In genomic region chr9:22189471-22189870, GRCh38 we compare ENCODE assay signal across 34 cellular contexts.
DNase-seq lines count a peak whose midpoint lies in the region; ATAC-seq, FAIRE-seq and TF ChIP-seq lines count a peak whose summit lies in the region.
"Had no signal": no experiment of that assay in that cellular context is flagged by ENCODE, and none has a peak within 500 bp of the region (broad histone marks: within the 10 kb centered on the region; RNA-seq: fewer than 3 reads in every experiment).

No MANE protein-coding gene starts in this region.

- no peak overlapping the region for H3K27ac Mint-ChIP-seq in activated CD8-positive, alpha-beta T cell treated with anti-CD3 and anti-CD28 coated beads, Interleukin-2, amount 10 ng/mL, durations not matched to agents 7 days and 5 days
- H3K27ac Mint-ChIP-seq: B cell; CD14-positive monocyte; CD4-positive, alpha-beta T cell; CD4-positive, CD25-positive, alpha-beta regulatory T cell; CD8-positive, alpha-beta memory T cell; CD8-positive, alpha-beta T cell had no signal

- H2AFZ ChIP-seq in OCI-LY7 (ENCODE audit: low read length) = peak overlapping the region; percentile 34; the same call in 1 of the 2 replicates

- no peak for TF ChIP-seq RAD21 in A549 (conservative IDR thresholded peaks at IDR 0.05 in 1 of 2, IDR thresholded peaks at IDR 0.05 in 1 of 2)

- no peak for DNase-seq in A549 (ENCODE audit: low read depth in 1 of 2, low spot score in 1 of 2)
- DNase-seq in OCI-LY7 (ENCODE audit: low spot score) = no peak
- no peak for DNase-seq in HPDE6-E6E7 (ENCODE audit: extremely low spot score)
- DNase-seq in activated CD8-positive, alpha-beta T cell treated with anti-CD3 and anti-CD28 coated beads, Interleukin-2, amount 10 ng/mL, durations not matched to agents 7 days and 5 days = no peak
- DNase-seq: 8988T; ACHN; AML-193; BE2C; C1 segment of cervical spinal cord; Caco-2; Calu3; CD4-positive, alpha-beta memory T cell; CD4-positive, alpha-beta T cell; CD4-positive, CD25-positive, alpha-beta regulatory T cell; CD8-positive, alpha-beta memory T cell; CD8-positive, alpha-beta T cell; COR-L47; DMS 273 treated with DMSO at 0.1 percent for 48 hours; DMS153; DMS53; DMS79; DMS79 treated with DMSO at 0.1 percent for 48 hours; DND-41; EL had no signal

- H3K79me2 ChIP-seq in OCI-LY7 (ENCODE audit: insufficient read depth, low read depth, low read length) = no peaks in the 10 kb centered on the region

- intact Hi-C loops in OCI-LY7 (cut with micrococcal nuclease; ENCODE audit: unreplicated experiment) = no loop called here

- CTCF ChIA-PET in A549 (lab: Yijun Ruan, JAX) = interaction anchor here (0.9 kb wide), 1 partner anchor 50 kb away, joined by 3 read pairs; no protein-coding TSS in a partner anchor
- CTCF ChIA-PET in HEK293 (lab: Yijun Ruan, JAX) = interaction anchor here (0.6 to 1.5 kb wide), 2 partner anchors 14 to 1196 kb away, joined by 3 to 4 read pairs; no protein-coding TSS in a partner anchor
- CTCF ChIA-PET in OCI-LY7 (lab: Charles Lee; ENCODE audit: unreplicated experiment) = no interaction called here
- CTCF ChIA-PET in activated CD8-positive, alpha-beta T cell treated with anti-CD3 and anti-CD28 coated beads, Interleukin-2, amount 10 ng/mL, durations not matched to agents 7 days and 5 days (lab: Charles Lee) = no interaction called here

- no peaks in the 10 kb centered on the region for H3K9me3 Mint-ChIP-seq in activated CD8-positive, alpha-beta T cell treated with anti-CD3 and anti-CD28 coated beads, Interleukin-2, amount 10 ng/mL, durations not matched to agents 7 days and 5 days (ENCODE audit: insufficient read depth)
- H3K9me3 Mint-ChIP-seq: CD4-positive, alpha-beta T cell; CD8-positive, alpha-beta memory T cell; CD8-positive, alpha-beta T cell had no signal

- no peak overlapping the region for H3K4me2 ChIP-seq in A549
- no peak overlapping the region for H3K4me2 ChIP-seq in OCI-LY7 (ENCODE audit: low read length)
- H3K4me2 ChIP-seq: BLaER1 had no signal

- H3K36me3 ChIP-seq in HEK293 (ENCODE audit: control insufficient read depth in 2 of 2, insufficient read depth in 1 of 2, low read length in 2 of 2) (no peaks in the 10 kb centered on the region), OCI-LY7 (ENCODE audit: insufficient read depth, low read length) (no peaks in the 10 kb centered on the region)
- H3K36me3 ChIP-seq: BE2C; BLaER1; BLaER1 treated with 17β-estradiol and CSF1 and Interleukin-3, amounts not matched to agents 10 nM and 100 nM had no signal

- H4K20me1 ChIP-seq in OCI-LY7 (ENCODE audit: insufficient read depth, low read length) = no peaks in the 10 kb centered on the region
- H4K20me1 ChIP-seq: BLaER1; BLaER1 treated with 17β-estradiol and CSF1 and Interleukin-3, amounts not matched to agents 10 nM and 100 nM had no signal

- ATAC-seq in A549 (no peak), esophagus mucosa (no peak)
- ATAC-seq in activated CD8-positive, alpha-beta T cell treated with anti-CD3 and anti-CD28 coated beads, Interleukin-2, amount 10 ng/mL, durations not matched to agents 7 days and 5 days = no peak
- ATAC-seq: CD8-positive, alpha-beta T cell had no signal

- peaks cover 76% of the 10 kb centered on the region for H3K9me3 ChIP-seq in A549
- no peaks in the 10 kb centered on the region for H3K9me3 ChIP-seq in HEK293 (ENCODE audit: control insufficient read depth, insufficient read depth, low read depth, low read length)
- no peaks in the 10 kb centered on the region for H3K9me3 ChIP-seq in OCI-LY7 (ENCODE audit: low read length)
- H3K9me3 ChIP-seq: BE2C, BLaER1, Caco-2 had no signal

- H3K4me3 Mint-ChIP-seq in activated CD8-positive, alpha-beta T cell treated with anti-CD3 and anti-CD28 coated beads, Interleukin-2, amount 10 ng/mL, durations not matched to agents 7 days and 5 days = no peak overlapping the region
- H3K4me3 Mint-ChIP-seq: B cell; CD4-positive, alpha-beta memory T cell; CD4-positive, alpha-beta T cell; CD4-positive, CD25-positive, alpha-beta regulatory T cell; CD8-positive, alpha-beta memory T cell; CD8-positive, alpha-beta T cell had no signal

- 92% methylated on average over 2 of the region's 2 CpGs for WGBS in A549 (ENCODE audit: missing lambda C conversion rate)

- no peak for TF ChIP-seq EP300 in A549 (IDR thresholded peaks at IDR 0.05)

- H3K36me3 Mint-ChIP-seq in activated CD8-positive, alpha-beta T cell treated with anti-CD3 and anti-CD28 coated beads, Interleukin-2, amount 10 ng/mL, durations not matched to agents 7 days and 5 days (ENCODE audit: low read depth) = no peaks in the 10 kb centered on the region
- H3K36me3 Mint-ChIP-seq: CD14-positive monocyte; CD4-positive, alpha-beta memory T cell; CD4-positive, CD25-positive, alpha-beta regulatory T cell; CD8-positive, alpha-beta T cell had no signal

- H3K27me3 Mint-ChIP-seq in activated CD8-positive, alpha-beta T cell treated with anti-CD3 and anti-CD28 coated beads, Interleukin-2, amount 10 ng/mL, durations not matched to agents 7 days and 5 days (ENCODE audit: low read depth) = peaks cover 52% of the 10 kb centered on the region
- H3K27me3 Mint-ChIP-seq: B cell; CD4-positive, alpha-beta memory T cell; CD4-positive, alpha-beta T cell had no signal

- no peak for TF ChIP-seq POLR2A in A549 (IDR thresholded peaks at IDR 0.05; ENCODE audit: low read length)

- H3K4me3 ChIP-seq in A549 = no peak overlapping the region
- no peak overlapping the region for H3K4me3 ChIP-seq in HEK293 (ENCODE audit: low read depth, low read length)
- H3K4me3 ChIP-seq in OCI-LY7 (ENCODE audit: low read depth, low read length, poor library complexity, severe bottlenecking) = no peak overlapping the region
- H3K4me3 ChIP-seq: BLaER1; BLaER1 treated with 17β-estradiol and CSF1 and Interleukin-3, amounts not matched to agents 10 nM and 100 nM had no signal

- BruUV-seq in OCI-LY7 (replicated peaks; lab: Mats Ljungman, UMichigan) = no TSS peak

- no peak for TF ChIP-seq CTCF in A549 (IDR thresholded peaks at IDR 0.05)
- TF ChIP-seq CTCF in HEK293 (tag by site-specific recombination; IDR thresholded peaks at IDR 0.05) = no peak
- TF ChIP-seq CTCF in OCI-LY7 (conservative IDR thresholded peaks at IDR 0.05; ENCODE audit: low read length) = no peak

- H3K4me1 ChIP-seq in A549 = no peaks in the 10 kb centered on the region
- no peaks in the 10 kb centered on the region for H3K4me1 ChIP-seq in HEK293 (ENCODE audit: control insufficient read depth, insufficient read depth, low read length)
- peaks cover 9% of the 10 kb centered on the region for H3K4me1 ChIP-seq in OCI-LY7 (ENCODE audit: insufficient read depth, low read length, poor library complexity, severe bottlenecking)
- H3K4me1 ChIP-seq: BE2C, BLaER1, Caco-2 had no signal

- FAIRE-seq in A549 (lab: Jason Lieb, UNC) = no peak
- FAIRE-seq: A204.1, D721Med had no signal

- H3K4me1 Mint-ChIP-seq in activated CD8-positive, alpha-beta T cell treated with anti-CD3 and anti-CD28 coated beads, Interleukin-2, amount 10 ng/mL, durations not matched to agents 7 days and 5 days (ENCODE audit: low read depth) = no peaks in the 10 kb centered on the region
- H3K4me1 Mint-ChIP-seq: CD4-positive, alpha-beta memory T cell; CD4-positive, CD25-positive, alpha-beta regulatory T cell; CD8-positive, alpha-beta memory T cell had no signal

- H3K9me2 ChIP-seq in OCI-LY7 (ENCODE audit: insufficient read depth, low read length) = no peaks in the 10 kb centered on the region

- POLR2A ChIA-PET in A549 (lab: Yijun Ruan, JAX) = no interaction called here
- POLR2A ChIA-PET in HEK293 (lab: Yijun Ruan, JAX) = no interaction called here
- POLR2A ChIA-PET in OCI-LY7 (lab: Charles Lee) = interaction anchor here (0.6 to 0.7 kb wide), 3 partner anchors 12 to 46 kb away, joined by 3 read pairs; no protein-coding TSS in a partner anchor
- POLR2A ChIA-PET in activated CD8-positive, alpha-beta T cell treated with anti-CD3 and anti-CD28 coated beads, Interleukin-2, amount 10 ng/mL, durations not matched to agents 7 days and 5 days (lab: Charles Lee) = no interaction called here

- H3K27ac ChIP-seq in A549 = no peak overlapping the region
- no peak overlapping the region for H3K27ac ChIP-seq in HEK293 (ENCODE audit: extremely low read depth, low read depth, low read length)
- H3K27ac ChIP-seq in OCI-LY7 (ENCODE audit: low read depth, low read length, poor library complexity, severe bottlenecking) = no peak overlapping the region
- H3K27ac ChIP-seq: 22Rv1; BLaER1; BLaER1 treated with 17β-estradiol and CSF1 and Interleukin-3, amounts not matched to agents 10 nM and 100 nM; C4-2B had no signal

TF ChIP-seq in A549, 52 proteins besides CTCF, POLR2A, EP300 and RAD21:
- peak; percentile 95 for TF ChIP-seq ZC3H11A (IDR thresholded peaks at IDR 0.05)
- TF ChIP-seq FOXS1 (CRISPR knock-in tag; IDR thresholded peaks at IDR 0.05) = no peak

TF ChIP-seq in HEK293, 187 proteins besides CTCF, POLR2A, EP300 and RAD21 (continues in another document):
- TF ChIP-seq PRDM4 (tag by site-specific recombination; IDR thresholded peaks at IDR 0.05) = no peak

Comparison
In these comparisons a context has a peak if more than half of its experiments do, and no peak if none do; other contexts are left out.
1. CTCF ChIA-PET loops: an anchor here in A549 (0.9 kb wide) and HEK293 (0.6 to 1.5 kb wide); none called in OCI-LY7 and activated CD8-positive, alpha-beta T cell treated with anti-CD3 and anti-CD28 coated beads, Interleukin-2, amount 10 ng/mL, durations not matched to agents 7 days and 5 days.